Comparison of ENCODE assay signal across 8 cellular contexts in the genomic region with DNA sequence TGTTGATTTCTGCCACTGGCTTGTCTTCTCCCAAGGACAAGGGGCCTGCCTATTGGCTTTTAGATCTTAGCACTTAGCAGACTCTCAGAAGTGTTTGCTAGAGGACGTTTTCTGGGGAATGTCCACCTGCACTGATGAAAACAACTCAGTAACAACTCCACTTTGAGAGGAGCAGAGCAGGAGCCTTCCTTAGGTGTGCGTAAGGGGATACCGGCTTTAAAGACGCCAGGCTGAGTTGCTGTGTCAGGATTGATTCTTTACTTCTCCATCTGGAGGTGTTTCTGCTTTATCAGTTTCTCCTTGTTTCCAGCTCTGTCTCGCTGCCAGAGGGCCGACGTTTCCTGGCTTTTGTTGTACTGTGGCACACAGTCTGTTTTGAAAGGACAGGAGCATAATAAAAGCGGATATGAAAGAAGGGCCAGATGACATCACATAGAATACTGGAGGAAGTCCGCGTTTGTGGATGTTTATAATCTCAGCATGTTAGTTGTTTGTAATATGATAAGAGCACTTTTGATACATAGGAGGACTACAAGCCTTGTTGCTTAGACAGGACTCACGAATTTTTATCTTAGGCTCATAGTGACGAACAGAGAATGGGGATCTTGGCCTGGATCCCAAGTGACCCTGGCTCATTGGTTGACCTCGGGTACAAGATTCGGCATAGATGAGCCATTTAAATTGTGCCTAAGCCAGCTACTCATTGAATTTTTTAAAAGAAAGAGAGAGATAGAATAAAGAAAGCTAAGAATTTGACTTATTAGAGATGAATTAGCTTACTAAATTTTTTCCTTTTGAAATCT. TPM values are rescaled to one million over a fixed set of nuclear protein-coding genes. Genes with fewer than 3 reads are reported as not detected.
DNase-seq lines count a peak whose midpoint lies in the region; ATAC-seq and TF ChIP-seq lines count a peak whose summit lies in the region.

No MANE protein-coding gene starts in this region.

- peaks cover 6% of the 10 kb centered on the region for H3K79me1 ChIP-seq in H9 (ENCODE audit: insufficient read depth, low read depth, low read length, poor library complexity, severe bottlenecking)

- H2BK15ac ChIP-seq in H9 (ENCODE audit: low read depth, low read length) = no peak overlapping the region

- H3K79me2 ChIP-seq in H9 (ENCODE audit: insufficient read depth, low read length) = peaks cover 2% of the 10 kb centered on the region; the same call in 1 of the 2 replicates

- H2BK12ac ChIP-seq in H9 (ENCODE audit: insufficient read length, low read depth, low read length) = no peak overlapping the region

- H2BK120ac ChIP-seq in H9 (ENCODE audit: low read depth, low read length, poor library complexity, severe bottlenecking) = no peak overlapping the region

- no peak overlapping the region for H3K27ac ChIP-seq in CD4-positive, CD25-positive, alpha-beta regulatory T cell (ENCODE audit: insufficient read depth, low read length, poor library complexity, severe bottlenecking)
- H3K27ac ChIP-seq in H9 (ENCODE audit: insufficient read length, low read depth, low read length) (no peak overlapping the region), lower lobe of right lung (peak overlapping the region; percentile 76), aorta (ENCODE audit: low read depth in 1 of 2, low read length in 2 of 2) (peak overlapping the region; percentile 96 to 99)

- H3K4me3 ChIP-seq in CD4-positive, CD25-positive, alpha-beta regulatory T cell (ENCODE audit: low read depth, low read length) = no peak overlapping the region
- peak overlapping the region; percentile 8 for H3K4me3 ChIP-seq in lower lobe of right lung
- H3K4me3 ChIP-seq in aorta (ENCODE audit: low read length in 2 of 2) = no peak overlapping the region

- no peak overlapping the region for H3K56ac ChIP-seq in H9 (ENCODE audit: insufficient read length, low read depth, low read length)

- no peak for ATAC-seq in CD4-positive, CD25-positive, alpha-beta regulatory T cell (ENCODE audit: low read depth in 2 of 2)
- ATAC-seq in WTC11 = no peak; the same call in 1 of the 2 replicates
- peak; percentile 37 to 55 for ATAC-seq in lower lobe of right lung
- ATAC-seq in aorta (ENCODE audit: low FRiP score) = peak; percentile 11
- no peak for ATAC-seq in HG03520 (IDR thresholded peaks at IDR 0.05; ENCODE audit: unreplicated experiment)

- DNase-seq in CD4-positive, CD25-positive, alpha-beta regulatory T cell = peak in 1 of 3 donors; percentile 24
- DNase-seq in H9 = no peak
- no peak for DNase-seq in WTC11 (ENCODE audit: low spot score)
- DNase-seq in lower lobe of right lung = no peak
- DNase-seq in aorta = peak in 1 of 2 donors; percentile 71
- DNase-seq in SW480 (ENCODE audit: low spot score) = no peak
- DNase-seq in type B pancreatic cell (ENCODE audit: extremely low spot score, unreplicated experiment) = no peak

- no peak overlapping the region for H3K4ac ChIP-seq in H9 (ENCODE audit: low read depth, low read length)

- H4K5ac ChIP-seq in H9 (ENCODE audit: insufficient read length, low read depth, low read length) = no peak overlapping the region

- H2AFZ ChIP-seq in H9 (ENCODE audit: low read length) = no peak overlapping the region

- H3K36me3 ChIP-seq in CD4-positive, CD25-positive, alpha-beta regulatory T cell (ENCODE audit: control insufficient read depth, insufficient read depth, low read length) = no peaks in the 10 kb centered on the region
- H3K36me3 ChIP-seq in lower lobe of right lung = no peaks in the 10 kb centered on the region
- no peaks in the 10 kb centered on the region for H3K36me3 ChIP-seq in aorta (ENCODE audit: control insufficient read depth in 1 of 2, insufficient read depth in 2 of 2, low read length in 1 of 2)

- no peak overlapping the region for H4K91ac ChIP-seq in H9 (ENCODE audit: insufficient read length, low read depth, low read length)

- TF ChIP-seq CTCF in H9 (conservative IDR thresholded peaks at IDR 0.05) (no peak), WTC11 (IDR thresholded peaks at IDR 0.05) (no peak), lower lobe of right lung (IDR thresholded peaks at IDR 0.05) (no peak), type B pancreatic cell (conservative IDR thresholded peaks at IDR 0.05) (no peak)

- H3K27ac Mint-ChIP-seq in CD4-positive, CD25-positive, alpha-beta regulatory T cell = peak overlapping the region; percentile 15 to 93 (median 93)
- peak overlapping the region in 2 of 3 experiments; percentile 12 to 57; a peak in 2 of 7 replicates for H3K27ac Mint-ChIP-seq in H9
- peak overlapping the region; percentile 25 for H3K27ac Mint-ChIP-seq in WTC11
- no peak overlapping the region for H3K27ac Mint-ChIP-seq in type B pancreatic cell

- peak overlapping the region in 2 of 4 donors; percentile 73 to 84 for H3K4me3 Mint-ChIP-seq in CD4-positive, CD25-positive, alpha-beta regulatory T cell
- H3K4me3 Mint-ChIP-seq in H9 (no peak overlapping the region), WTC11 (no peak overlapping the region), type B pancreatic cell (no peak overlapping the region)

- H2BK20ac ChIP-seq in H9 (ENCODE audit: low read depth, low read length, poor library complexity, severe bottlenecking) = no peak overlapping the region

- H3K27me3 Mint-ChIP-seq in CD4-positive, CD25-positive, alpha-beta regulatory T cell = peaks cover 26% of the 10 kb centered on the region
- H3K27me3 Mint-ChIP-seq in H9 (ENCODE audit: low read depth) (no peaks in the 10 kb centered on the region; the same call in 1 of the 2 replicates), WTC11 (ENCODE audit: low read depth) (no peaks in the 10 kb centered on the region), type B pancreatic cell (no peaks in the 10 kb centered on the region)

- peaks cover 4% of the 10 kb centered on the region for H3K4me1 ChIP-seq in CD4-positive, CD25-positive, alpha-beta regulatory T cell (ENCODE audit: control insufficient read depth, insufficient read depth, low read length, poor library complexity, severe bottlenecking)
- H3K4me1 ChIP-seq in H9 (ENCODE audit: insufficient read depth, low read length) (peaks cover 10% of the 10 kb centered on the region; the same call in 1 of the 2 replicates), lower lobe of right lung (peaks cover 67% of the 10 kb centered on the region), aorta (ENCODE audit: control insufficient read depth in 1 of 2, insufficient read depth in 2 of 2, low read length in 2 of 2) (peaks cover 6 to 13% of the 10 kb centered on the region in 2 donors)

- peaks cover 0 to 4% (median 0%) of the 10 kb centered on the region in 7 donors for H3K9me3 Mint-ChIP-seq in CD4-positive, CD25-positive, alpha-beta regulatory T cell
- H3K9me3 Mint-ChIP-seq in H9 (no peaks in the 10 kb centered on the region), WTC11 (peaks cover 4% of the 10 kb centered on the region), type B pancreatic cell (peaks cover 10% of the 10 kb centered on the region)

- intact Hi-C loops in lower lobe of right lung (cut with DNase I) = no loop called here
- intact Hi-C loops in aorta (cut with DNase I) = loop anchor here (2.0 to 5.0 kb wide), 2 partner anchors 34 to 51 kb away; a partner anchor contains a TSS

- H3T11ph ChIP-seq in H9 (ENCODE audit: low read length) = no peak overlapping the region

- no peak overlapping the region for H3K18ac ChIP-seq in H9 (ENCODE audit: insufficient read length, low read depth, low read length)

- H3K9me3 ChIP-seq in CD4-positive, CD25-positive, alpha-beta regulatory T cell (ENCODE audit: control insufficient read depth in 2 of 2, low read length in 2 of 2) = no peaks in the 10 kb centered on the region
- no peaks in the 10 kb centered on the region for H3K9me3 ChIP-seq in H9 (ENCODE audit: control insufficient read depth, low read depth, low read length)
- H3K9me3 ChIP-seq in lower lobe of right lung = no peaks in the 10 kb centered on the region
- H3K9me3 ChIP-seq in aorta (ENCODE audit: control insufficient read depth, low read length) = no peaks in the 10 kb centered on the region

- no peak overlapping the region for H4K8ac ChIP-seq in H9 (replicated peaks; ENCODE audit: insufficient read length, low read depth, low read length)

- no peak overlapping the region for H3K9ac ChIP-seq in H9 (ENCODE audit: extremely low read depth, insufficient read length, low read length)

- H3K23me2 ChIP-seq in H9 (ENCODE audit: insufficient read length, low read depth, low read length, poor library complexity, severe bottlenecking) = no peaks in the 10 kb centered on the region

- no peaks in the 10 kb centered on the region for H3K36me3 Mint-ChIP-seq in CD4-positive, CD25-positive, alpha-beta regulatory T cell
- H3K36me3 Mint-ChIP-seq in H9 (ENCODE audit: insufficient read depth in 1 of 3, low read depth in 3 of 3) (no peaks in the 10 kb centered on the region), WTC11 (no peaks in the 10 kb centered on the region), type B pancreatic cell (peaks cover 16% of the 10 kb centered on the region)

- CTCF ChIA-PET in WTC11 (lab: Charles Lee) = interaction anchor here (1.4 to 3.2 kb wide), 3 partner anchors 11 to 21 kb away, joined by 3 to 16 read pairs (median 8); no protein-coding TSS in a partner anchor

- no peaks in the 10 kb centered on the region for H4K20me1 ChIP-seq in H9 (ENCODE audit: control insufficient read depth, insufficient read depth, insufficient read length)

- H3K23ac ChIP-seq in H9 (ENCODE audit: insufficient read length, low read depth, low read length) = no peak overlapping the region

- H3K14ac ChIP-seq in H9 (ENCODE audit: insufficient read depth, low read length) = no peak overlapping the region

- no peak overlapping the region for H2BK5ac ChIP-seq in H9 (ENCODE audit: insufficient read length, low read length)

- no CpG with 5 or more reads among the region's 14 CpGs for WGBS in H9 (ENCODE audit: extremely low coverage, insufficient read length, low lambda C conversion rate)
- 0 to 2% methylated on average over 14 of the region's 14 CpGs for WGBS in aorta, 2 donors

- no peak overlapping the region for H2AK5ac ChIP-seq in H9 (ENCODE audit: insufficient read length, low read length)

- no peak overlapping the region for H3K4me2 ChIP-seq in H9 (ENCODE audit: insufficient read depth, insufficient read length, low read length)

- H3K4me1 Mint-ChIP-seq in CD4-positive, CD25-positive, alpha-beta regulatory T cell = peaks cover 5 to 33% (median 12%) of the 10 kb centered on the region in 4 donors
- H3K4me1 Mint-ChIP-seq in H9 (peaks cover 48 to 51% of the 10 kb centered on the region in 2 experiments), WTC11 (peaks cover 38% of the 10 kb centered on the region), type B pancreatic cell (ENCODE audit: unreplicated experiment) (peaks cover 21% of the 10 kb centered on the region)

- no peaks in the 10 kb centered on the region for H3K27me3 ChIP-seq in CD4-positive, CD25-positive, alpha-beta regulatory T cell (ENCODE audit: control insufficient read depth, insufficient read depth, low read length)
- H3K27me3 ChIP-seq in H9 (ENCODE audit: insufficient read depth, low read length) (no peaks in the 10 kb centered on the region), lower lobe of right lung (ENCODE audit: low read depth) (no peaks in the 10 kb centered on the region), aorta (ENCODE audit: control insufficient read depth in 1 of 2, insufficient read depth in 2 of 2, low read length in 1 of 2) (no peaks in the 10 kb centered on the region)

- POLR2A ChIA-PET in WTC11 (lab: Charles Lee) = no interaction called here

RNA-seq across cellular contexts. Expression of a gene that starts 34.6 kb away (rescaled TPM):
- not detected for total RNA-seq in CD4-positive, CD25-positive, alpha-beta regulatory T cell
- not detected for polyA plus RNA-seq in CD4-positive, CD25-positive, alpha-beta regulatory T cell
- total RNA-seq in H9 (2021) (68.8 and 76.5 TPM in 2 replicates), WTC11 (2021) (102 to 109 TPM (median 106 TPM) in 3 replicates), lower lobe of right lung (185 TPM), aorta (1,000 to 10,000 TPM in 1 of 2 donors, 100 to 1,000 TPM in 1; 693 to 1,110 TPM), type B pancreatic cell (ENCODE audit: low replicate concordance) (38.6 and 145 TPM in 2 replicates)
- 100 to 1,000 TPM; 117 to 670 TPM for polyA plus RNA-seq in aorta

RNA-seq across cellular contexts. Expression of a gene that starts 34.7 kb away (rescaled TPM):
- total RNA-seq in CD4-positive, CD25-positive, alpha-beta regulatory T cell = not detected
- polyA plus RNA-seq in CD4-positive, CD25-positive, alpha-beta regulatory T cell = not detected
- total RNA-seq in H9 (2021) = 73.1 and 74.6 TPM in 2 replicates
- 75.0 to 89.6 TPM (median 82.3 TPM) in 3 replicates for total RNA-seq in WTC11 (2021)
- total RNA-seq in lower lobe of right lung = 161 TPM
- 100 to 1,000 TPM; 564 to 910 TPM for total RNA-seq in aorta
- 100 to 1,000 TPM in 1 of 2 donors, 10 to 100 TPM in 1; 73.3 to 379 TPM for polyA plus RNA-seq in aorta
- total RNA-seq in type B pancreatic cell (ENCODE audit: low replicate concordance) = 20.4 and 83.6 TPM in 2 replicates

Comparison
In these comparisons a context has a peak if more than half of its experiments do, and no peak if none do; other contexts are left out.
1. ATAC-seq: peak in lower lobe of right lung (2 of 2) and aorta (single experiment); none in CD4-positive, CD25-positive, alpha-beta regulatory T cell (0 of 2), WTC11 (single experiment) and HG03520 (single experiment).
2. H3K27ac ChIP-seq: peak in lower lobe of right lung (single experiment) and aorta (2 of 2); none in CD4-positive, CD25-positive, alpha-beta regulatory T cell (single experiment) and H9 (single experiment).
3. RNA of a gene that starts 34.6 kb away (total RNA-seq): 693 to 1,110 TPM in aorta, 185 TPM in lower lobe of right lung (single experiment), 38.6 to 145 TPM in type B pancreatic cell, 102 to 109 TPM in WTC11 and 68.8 to 76.5 TPM in H9; not detected in CD4-positive, CD25-positive, alpha-beta regulatory T cell (single experiment); every median in the first group is over 10 times any median in the second.
4. RNA of a gene that starts 34.7 kb away (total RNA-seq): 564 to 910 TPM in aorta, 161 TPM in lower lobe of right lung (single experiment), 75.0 to 89.6 TPM in WTC11, 20.4 to 83.6 TPM in type B pancreatic cell and 73.1 to 74.6 TPM in H9; not detected in CD4-positive, CD25-positive, alpha-beta regulatory T cell (single experiment); every median in the first group is over 10 times any median in the second.